In the genomic region with DNA sequence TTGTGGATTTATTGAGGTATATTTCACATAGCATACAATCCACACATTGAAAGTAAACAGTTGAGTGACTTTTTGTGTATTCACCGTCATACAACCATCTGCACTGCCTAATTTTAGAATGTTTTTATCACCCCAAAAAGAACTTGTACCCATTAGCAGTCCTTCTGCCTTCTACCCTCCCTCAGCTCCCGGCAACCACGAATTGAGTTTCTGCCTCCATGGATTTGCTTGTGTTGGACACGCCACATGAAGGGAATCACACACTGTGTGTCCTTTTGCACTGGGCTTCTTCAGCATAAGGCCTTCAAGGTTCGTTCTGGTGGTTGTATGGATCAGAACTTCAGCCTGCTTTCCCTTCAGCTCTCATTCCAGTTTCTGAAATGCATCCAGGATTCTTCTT, we compare ENCODE assay signal across 6 cellular contexts. TPM values are rescaled to one million over a fixed set of nuclear protein-coding genes. Genes with fewer than 3 reads are reported as not detected.
DNase-seq lines count a peak whose midpoint lies in the region; ATAC-seq, FAIRE-seq and TF ChIP-seq lines count a peak whose summit lies in the region.
"Not testable (repeated sequence)": the region's sequence is repeated elsewhere in the genome, so short reads cannot be mapped to it uniquely, and the experiment has no call there.

No MANE protein-coding gene starts in this region.

- not testable (repeated sequence) for TF ChIP-seq CTCF in VCaP (conservative IDR thresholded peaks at IDR 0.05); pancreas (IDR thresholded peaks at IDR 0.05)

- H3K9ac ChIP-seq in endocrine pancreas (ENCODE audit: control insufficient read depth, insufficient read depth, low read length) = not testable (repeated sequence)

- H3K9me3 ChIP-seq in endocrine pancreas (ENCODE audit: control insufficient read depth, low read length); pancreas: not testable (repeated sequence)

- H3K4me1 ChIP-seq in endocrine pancreas (ENCODE audit: control insufficient read depth, insufficient read depth, low read length) = peaks cover 14% of the 10 kb centered on the region
- H3K4me1 ChIP-seq in pancreas = not testable (repeated sequence)

- TF ChIP-seq POLR2A in GM12891 (IDR thresholded peaks at IDR 0.05; ENCODE audit: low read depth, low read length) = not testable (repeated sequence)

- intact Hi-C loops in pancreas (cut with DNase I) = not testable (repeated sequence)

- peak in 3 of 4 donors; percentile 34 to 86 (median 80) for ATAC-seq in pancreas

- FAIRE-seq in GM12891 (lab: Jason Lieb, UNC) = peak; percentile 28
- peak; percentile 47 for FAIRE-seq in GM18507 (lab: Jason Lieb, UNC)
- FAIRE-seq in pancreas (lab: Jason Lieb, UNC) = not testable (repeated sequence)
- FAIRE-seq in urothelium cell line (lab: Jason Lieb, UNC) = peak; percentile 99

- H3K4me3 ChIP-seq in endocrine pancreas (ENCODE audit: control insufficient read depth, insufficient read depth, low read length) = peak overlapping the region; percentile 67
- H3K4me3 ChIP-seq in pancreas = not testable (repeated sequence)

- peak overlapping the region; percentile 80 for H3K27ac ChIP-seq in VCaP
- not testable (repeated sequence) for H3K27ac ChIP-seq in pancreas

- not testable (repeated sequence) for H3K36me3 ChIP-seq in endocrine pancreas (ENCODE audit: control insufficient read depth, insufficient read depth, low read length); pancreas

- WGBS in pancreas, 2 donors = 78 to 86% methylated on average over 4 to 5 of the region's 5 CpGs

- not testable (repeated sequence) for DNase-seq in GM12891 (ENCODE audit: insufficient read length, low spot score); GM18507 (ENCODE audit: extremely low spot score, insufficient read length, low read depth); pancreas; urothelium cell line (ENCODE audit: low spot score)

- H3K27me3 ChIP-seq in endocrine pancreas (ENCODE audit: control insufficient read depth, insufficient read depth, low read length); pancreas: not testable (repeated sequence)

RNA-seq across cellular contexts. Expression of a gene that starts 41.1 kb away (rescaled TPM):
- 8.5 TPM for polyA plus RNA-seq in GM12891 (2012; ENCODE audit: low read depth, missing spikeins)
- total RNA-seq in pancreas = 10 to 100 TPM in 2 of 6 donors, 1 to 10 TPM in 4; 6.0 to 18.1 (median 7.9) TPM
- polyA plus RNA-seq in pancreas = 1 to 10 TPM; 3.5 to 7.6 TPM
